29 cellular contexts compared by ENCODE assay signal in genomic region chr2:238338710-238339394, GRCh38. TPM values are rescaled to one million over a fixed set of nuclear protein-coding genes. Genes with fewer than 3 reads are reported as not detected.
A peak's percentile ranks its signal among the peaks of the same experiment; 100 is the strongest.
DNase-seq lines count a peak whose midpoint lies in the region; ATAC-seq and TF ChIP-seq lines count a peak whose summit lies in the region.
"Had no signal": no experiment of that assay in that cellular context is flagged by ENCODE, and none has a peak within 500 bp of the region (broad histone marks: within the 10 kb centered on the region; RNA-seq: fewer than 3 reads in every experiment).

No MANE protein-coding gene starts in this region.

- peak overlapping the region; percentile 28 for H3K27ac Mint-ChIP-seq in neural crest cell (ENCODE audit: unreplicated experiment)
- H3K27ac Mint-ChIP-seq: activated naive CD8-positive, alpha-beta T cell treated with anti-CD3 and anti-CD28 coated beads, Interleukin-2, amount 50 U/mL, for 24 hours; B cell; CD8-positive, alpha-beta T cell; natural killer cell treated with Interleukin-12 subunit alpha and Interleukin-12 subunit beta and Interleukin-15 and Interleukin-18, amount 100 ng/mL, for 72 hours had no signal

- TF ChIP-seq CTCF in RWPE2 (IDR thresholded peaks at IDR 0.05; ENCODE audit: poor library complexity, severe bottlenecking) (no peak), neural crest cell (conservative IDR thresholded peaks at IDR 0.05) (no peak)

- ATAC-seq in RWPE2 (ENCODE audit: low read depth): no peak
- ATAC-seq in GM18867 (IDR thresholded peaks at IDR 0.05; ENCODE audit: unreplicated experiment): no peak
- no peak for ATAC-seq in GM21447 (IDR thresholded peaks at IDR 0.05; ENCODE audit: unreplicated experiment)
- ATAC-seq: activated naive CD8-positive, alpha-beta T cell treated with anti-CD3 and anti-CD28 coated beads, Interleukin-2, amount 50 U/mL, for 24 hours; activated T-cell treated with anti-CD3 and anti-CD28 coated beads, Interleukin-2, amount 50 U/mL, for 4 hours; CD8-positive, alpha-beta T cell; natural killer cell treated with Interleukin-12 subunit alpha and Interleukin-12 subunit beta and Interleukin-15 and Interleukin-18, amount 100 ng/mL, for 72 hours had no signal

- no peaks in the 10 kb centered on the region for H3K36me3 Mint-ChIP-seq in neural crest cell (ENCODE audit: low read depth)
- H3K36me3 Mint-ChIP-seq: natural killer cell treated with Interleukin-12 subunit alpha and Interleukin-12 subunit beta and Interleukin-15 and Interleukin-18, amount 100 ng/mL, for 72 hours had no signal

- H3K4me3 Mint-ChIP-seq in neural crest cell: no peak overlapping the region
- H3K4me3 Mint-ChIP-seq: activated naive CD8-positive, alpha-beta T cell treated with anti-CD3 and anti-CD28 coated beads, Interleukin-2, amount 50 U/mL, for 24 hours; activated T-cell treated with anti-CD3 and anti-CD28 coated beads, Interleukin-2, amount 50 U/mL, for 4 hours; B cell; CD8-positive, alpha-beta T cell; natural killer cell treated with Interleukin-12 subunit alpha and Interleukin-12 subunit beta and Interleukin-15 and Interleukin-18, amount 100 ng/mL, for 72 hours had no signal

- H3K36me3 ChIP-seq in H7 (replicated peaks; ENCODE audit: control insufficient read depth, insufficient read depth, low read length) (no peaks in the 10 kb centered on the region; the same call in none of the 2 replicates), RWPE2 (ENCODE audit: low read depth) (peaks cover 25% of the 10 kb centered on the region)
- H3K36me3 ChIP-seq: colonic mucosa, MG63 had no signal

- H3K27me3 ChIP-seq in H7 (ENCODE audit: control insufficient read depth, insufficient read depth, low read length) (no peaks in the 10 kb centered on the region), RWPE2 (ENCODE audit: insufficient read depth, poor library complexity, severe bottlenecking) (no peaks in the 10 kb centered on the region)
- H3K27me3 ChIP-seq: colonic mucosa, MG63 had no signal

- no peaks in the 10 kb centered on the region for H3K9me3 ChIP-seq in RWPE2 (ENCODE audit: severe bottlenecking)
- H3K9me3 ChIP-seq: colonic mucosa, lower lobe of right lung, MG63, mucosa of descending colon had no signal

- H3K9me3 Mint-ChIP-seq in neural crest cell: no peaks in the 10 kb centered on the region
- H3K9me3 Mint-ChIP-seq: activated naive CD8-positive, alpha-beta T cell treated with anti-CD3 and anti-CD28 coated beads, Interleukin-2, amount 50 U/mL, for 24 hours; activated T-cell treated with anti-CD3 and anti-CD28 coated beads, Interleukin-2, amount 50 U/mL, for 4 hours; CD8-positive, alpha-beta T cell; natural killer cell treated with Interleukin-12 subunit alpha and Interleukin-12 subunit beta and Interleukin-15 and Interleukin-18, amount 100 ng/mL, for 72 hours had no signal

- peaks cover 5% of the 10 kb centered on the region for H3K4me1 Mint-ChIP-seq in neural crest cell

- H3K4me3 ChIP-seq in H7 (ENCODE audit: insufficient read depth, low read depth, low read length): no peak overlapping the region
- H3K4me3 ChIP-seq in RWPE2 (ENCODE audit: severe bottlenecking): no peak overlapping the region
- H3K4me3 ChIP-seq: colonic mucosa, lower lobe of right lung, MG63, mucosa of descending colon had no signal

- DNase-seq in H7 (peak; percentile 82), RWPE2 (ENCODE audit: low spot score) (no peak), head of caudate nucleus (peak in 25 of 42 donors; percentile 18 to 82 (median 42)), neural crest cell (ENCODE audit: low read depth, low spot score) (no peak), SK-N-DZ (ENCODE audit: low spot score) (no peak)
- DNase-seq: activated CD4-positive, alpha-beta T cell treated with anti-CD3 and anti-CD28 coated beads for 48 hours; activated gamma-delta T cell treated with Interleukin-2 at 50 U/mL for 16 hours; activated naive CD8-positive, alpha-beta T cell treated with anti-CD3 and anti-CD28 coated beads, Interleukin-2, amount 50 U/mL, for 24 hours; activated T-cell treated with anti-CD3 and anti-CD28 coated beads, Interleukin-2, amount 50 U/mL, for 4 hours; CD8-positive, alpha-beta T cell; effector CD8-positive, alpha-beta T cell; glutamatergic neuron; KG1; lower lobe of right lung; MG63; NCI-H1105; NCI-H187; NCI-H2227 treated with DMSO at 0.1 percent for 48 hours; OCI-M1; retina; Right ventricle myocardium superior; stimulated activated naive CD4-positive, alpha-beta T cell treated with Interleukin-2 at 50 U/mL for 16 hours had no signal

- H3K27me3 Mint-ChIP-seq in neural crest cell (ENCODE audit: low read depth): no peaks in the 10 kb centered on the region
- H3K27me3 Mint-ChIP-seq: activated naive CD8-positive, alpha-beta T cell treated with anti-CD3 and anti-CD28 coated beads, Interleukin-2, amount 50 U/mL, for 24 hours; B cell; natural killer cell treated with Interleukin-12 subunit alpha and Interleukin-12 subunit beta and Interleukin-15 and Interleukin-18, amount 100 ng/mL, for 72 hours had no signal

- intact Hi-C loops in head of caudate nucleus (cut with DNase I): no loop called here

- H3K27ac ChIP-seq in RWPE2 (ENCODE audit: poor library complexity, severe bottlenecking): peak overlapping the region; percentile 17
- H3K27ac ChIP-seq: colonic mucosa, HL-60, lower lobe of right lung had no signal

- peaks cover 7% of the 10 kb centered on the region for H3K4me1 ChIP-seq in RWPE2 (ENCODE audit: insufficient read depth, poor library complexity, severe bottlenecking)
- H3K4me1 ChIP-seq: colonic mucosa, lower lobe of right lung had no signal

RNA-seq across cellular contexts. Expression of gene TRAF3IP1, which starts 18.5 kb away (rescaled TPM):
- total RNA-seq in H7 (2014; rRNA removed; shearing (Covaris generic)): 3.9 and 9.5 TPM in 2 replicates
- total RNA-seq in neural crest cell: 19.3 and 20.7 TPM in 2 replicates
- polyA plus RNA-seq in SK-N-DZ (2014; cell fraction: cytosol; rRNA removed): 5.2 and 6.8 TPM in 2 replicates
- polyA plus RNA-seq in SK-N-DZ (2014; cell fraction: nucleus; rRNA removed): 1.8 and 2.7 TPM in 2 replicates

RNA-seq across cellular contexts. Expression of gene PER2, which starts 50.4 kb away (rescaled TPM):
- total RNA-seq in H7 (2014; rRNA removed; shearing (Covaris generic)): 3.6 and 4.8 TPM in 2 replicates
- total RNA-seq in neural crest cell: 8.6 TPM in 2 replicates
- polyA plus RNA-seq in SK-N-DZ (2014; cell fraction: cytosol; rRNA removed): 0.90 and 1.0 TPM in 2 replicates
- 0.71 and 3.6 TPM in 2 replicates for polyA plus RNA-seq in SK-N-DZ (2014; cell fraction: nucleus; rRNA removed)

Comparison
In these comparisons a context has a peak if more than half of its experiments do, and no peak if none do; other contexts are left out.
1. DNase-seq: peak in H7 (single experiment) and head of caudate nucleus (25 of 42); none in RWPE2 (single experiment), neural crest cell (single experiment) and SK-N-DZ (single experiment).